In genomic region chr19:55648657-55649578, GRCh38 we compare ENCODE assay signal across 1 cellular context.
TF ChIP-seq lines count a peak whose summit lies in the region.

No MANE protein-coding gene starts in this region.

TF ChIP-seq in endothelial cell of umbilical vein, 7 proteins besides CTCF, POLR2A, EP300 and RAD21:
- TF ChIP-seq POLR2AphosphoS5 (IDR thresholded peaks at IDR 0.05; ENCODE audit: insufficient read depth, low read depth, low read length) (no peak), MYC (IDR thresholded peaks at IDR 0.05; ENCODE audit: low read depth, low read length) (no peak), GATA2 (IDR thresholded peaks at IDR 0.05; ENCODE audit: insufficient read depth, insufficient read length, low read depth, low read length) (no peak)
TF ChIP-seq in endothelial cell of umbilical vein: peak in this region for 0.
